ENCODE assay signal across 15 cellular contexts in genomic region chr15:91196768-91197167, GRCh38.
"Had no signal": no experiment of that assay in that cellular context is flagged by ENCODE, and none has a peak within 500 bp of the region (broad histone marks: within the 10 kb centered on the region; RNA-seq: fewer than 3 reads in every experiment).

No MANE protein-coding gene starts in this region.

- H3K27ac ChIP-seq: cardiac muscle cell, neural progenitor cell, pancreas, upper lobe of right lung, WERI-Rb-1 had no signal

- DNase-seq: activated CD4-positive, alpha-beta T cell treated with anti-CD3 and anti-CD28 coated beads for 36 hours; activated CD8-positive, alpha-beta T cell treated with anti-CD3 and anti-CD28 coated beads for 36 hours; activated effector memory CD4-positive, alpha-beta T cell treated with Interleukin-2 at 50 U/mL for 16 hours; activated naive CD4-positive, alpha-beta T cell treated with anti-CD3 and anti-CD28 coated beads, Interleukin-2, amount 50 U/mL, for 16 hours; activated T-cell treated with anti-CD3 and anti-CD28 coated beads, Interleukin-2, amount 50 U/mL, for 4 hours; hippocampal formation; pancreas; stimulated activated naive CD8-positive, alpha-beta T cell treated with anti-CD3 and anti-CD28 coated beads, Interleukin-15, amount 100 ng/mL, for 72 hours; upper lobe of right lung; WERI-Rb-1 had no signal

- ATAC-seq: activated CD4-positive, alpha-beta T cell treated with anti-CD3 and anti-CD28 coated beads for 36 hours; activated CD8-positive, alpha-beta T cell treated with anti-CD3 and anti-CD28 coated beads for 36 hours; activated T-cell treated with anti-CD3 and anti-CD28 coated beads, Interleukin-2, amount 50 U/mL, for 4 hours; esophagus mucosa; left lobe of liver; sciatic nerve; stimulated activated naive CD8-positive, alpha-beta T cell treated with anti-CD3 and anti-CD28 coated beads, Interleukin-15, amount 100 ng/mL, for 72 hours; upper lobe of right lung had no signal

- H3K4me3 ChIP-seq: cardiac muscle cell, neural progenitor cell, pancreas, upper lobe of right lung had no signal
